7 cellular contexts compared by ENCODE assay signal in the genomic region with DNA sequence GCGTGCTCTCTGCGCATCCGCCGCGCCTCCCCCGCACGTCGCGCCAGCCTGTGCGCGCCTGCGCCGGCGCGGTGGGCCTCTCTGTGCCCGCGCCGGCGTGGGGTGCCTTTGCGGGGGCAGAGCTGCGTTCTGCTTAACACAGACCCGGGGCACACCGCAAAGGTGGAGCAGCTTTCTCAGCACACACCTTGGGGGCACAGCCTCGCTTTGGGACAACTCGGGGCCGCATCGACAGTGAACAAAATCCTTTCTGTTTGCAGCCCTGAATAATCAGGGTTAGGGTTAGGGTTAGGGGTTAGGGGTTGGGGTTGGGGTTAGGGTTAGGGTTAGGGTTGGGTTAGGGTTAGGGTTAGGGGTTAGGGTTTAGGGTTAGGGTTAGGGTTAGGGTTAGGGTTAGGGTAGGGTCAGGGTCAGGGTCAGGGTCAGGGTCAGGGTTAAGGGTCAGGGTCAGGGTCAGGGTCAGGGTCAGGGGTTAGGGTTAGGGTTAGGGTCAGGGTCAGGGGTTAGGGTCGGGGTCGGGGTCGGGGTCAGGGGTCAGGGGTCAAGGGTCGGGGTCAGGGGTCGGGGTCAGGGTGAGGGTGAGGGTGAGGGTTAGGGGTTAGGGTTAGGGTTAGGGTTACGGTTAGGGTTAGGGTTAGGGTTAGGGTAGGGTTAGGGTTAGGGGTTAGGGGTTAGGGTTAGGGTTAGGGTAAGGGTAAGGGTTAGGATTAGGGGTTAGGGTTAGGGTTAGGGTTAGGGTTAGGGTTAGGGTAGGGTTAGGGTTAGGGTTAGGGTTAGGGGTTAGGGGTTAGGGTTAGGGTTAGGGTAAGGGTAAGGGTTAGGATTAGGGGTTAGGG. TPM values are rescaled to one million over a fixed set of nuclear protein-coding genes. Genes with fewer than 3 reads are reported as not detected.
DNase-seq lines count a peak whose midpoint lies in the region; ATAC-seq, FAIRE-seq and TF ChIP-seq lines count a peak whose summit lies in the region.
"Not testable (repeated sequence)": the region's sequence is repeated elsewhere in the genome, so short reads cannot be mapped to it uniquely, and the experiment has no call there.

No MANE protein-coding gene starts in this region.

- not testable (repeated sequence) for H3K27me3 ChIP-seq in Panc1 (ENCODE audit: control insufficient read depth, insufficient read depth, low read length); GM12878 (replicated peaks in 1 of 2; ENCODE audit: control insufficient read depth in 2 of 2, insufficient read depth in 2 of 2, low read length in 1 of 2); H1 (replicated peaks in 1 of 4; ENCODE audit: control insufficient read depth in 3 of 4, extremely low read depth in 1 of 4, insufficient read depth in 3 of 4, low read length in 3 of 4); heart right ventricle; liver (ENCODE audit: control insufficient read depth in 4 of 4, insufficient read depth in 4 of 4, low read length in 3 of 4)

- intact Hi-C loops in Panc1 (cut with micrococcal nuclease; ENCODE audit: unreplicated experiment); GM12878 (cut with micrococcal nuclease; ENCODE audit: unreplicated experiment); heart right ventricle (cut with DNase I): not testable (repeated sequence)

- not testable (repeated sequence) for H3K9me3 ChIP-seq in Panc1 (ENCODE audit: control insufficient read depth, insufficient read depth, low read depth, low read length); GM12878 (replicated peaks; ENCODE audit: control insufficient read depth, insufficient read depth, low read length); heart right ventricle; liver (ENCODE audit: control insufficient read depth in 4 of 4, low read length in 3 of 4)
- peaks cover 25 to 40% of the 10 kb centered on the region in 2 experiments for H3K9me3 ChIP-seq in H1 (ENCODE audit: insufficient read depth in 2 of 2, low read depth in 1 of 2, low read length in 1 of 2)

- RAD21 ChIA-PET in GM12878 (lab: Charles Lee; ENCODE audit: unreplicated experiment) = interaction anchor here (0.9 to 1.6 kb wide), 2 partner anchors 34 to 46 kb away, joined by 3 to 5 read pairs; no protein-coding TSS in a partner anchor

- WGBS in GM12878 (ENCODE audit: insufficient coverage, insufficient replicate concordance, low lambda C conversion rate, missing lambda C conversion rate) = 94% methylated on average over 24 of the region's 33 CpGs
- 100% methylated on average over 1 to 5 of the region's 33 CpGs for WGBS in H1 (ENCODE audit: extremely low coverage in 1 of 2, insufficient coverage in 1 of 2, insufficient read length in 1 of 2, insufficient replicate concordance in 2 of 2, low coverage in 1 of 2, low lambda C conversion rate in 2 of 2, missing lambda C conversion rate in 1 of 2), 2 experiments
- 96% methylated on average over 27 to 33 of the region's 33 CpGs for WGBS in heart right ventricle, 2 donors
- WGBS in liver = 90% methylated on average over 33 of the region's 33 CpGs

- H4K8ac ChIP-seq in H1 (ENCODE audit: extremely low read depth, insufficient read depth, low read length) = peak overlapping the region; percentile 91; the same call in 1 of the 2 replicates

- in situ Hi-C loops in Panc1 (cut with HindIII; ENCODE audit: low pct_unique_long_range_greater_than_20kb, low sequenced_read_pairs); GM12878 (cut with MboI): not testable (repeated sequence)

- not testable (repeated sequence) for H4K20me1 ChIP-seq in GM12878 (ENCODE audit: control insufficient read depth, insufficient read depth); H1 (replicated peaks in 1 of 2; ENCODE audit: control insufficient read depth in 1 of 2, insufficient read depth in 2 of 2, low read length in 2 of 2)

- TF ChIP-seq POLR2A in GM12892 (IDR thresholded peaks at IDR 0.05; ENCODE audit: low read depth, low read length); NB4 (IDR thresholded peaks at IDR 0.05; ENCODE audit: extremely low read depth, insufficient read length); GM12878 (IDR thresholded peaks at IDR 0.05; ENCODE audit: low read depth, low read length); H1 (IDR thresholded peaks at IDR 0.05; ENCODE audit: control extremely low read depth in 1 of 2, low read depth in 2 of 2, low read length in 2 of 2): not testable (repeated sequence)

- H2BK5ac ChIP-seq in H1 (ENCODE audit: low read depth, low read length) = not testable (repeated sequence)

- not testable (repeated sequence) for TF ChIP-seq CTCF in NB4 (IDR thresholded peaks at IDR 0.05; ENCODE audit: low read depth, low read length); Panc1 (IDR thresholded peaks at IDR 0.05); GM12878 (IDR thresholded peaks at IDR 0.05 in 2 of 3, conservative IDR thresholded peaks at IDR 0.05 in 1 of 3; ENCODE audit: control insufficient read depth in 2 of 3, extremely low read depth in 1 of 3, insufficient read depth in 1 of 3, low read depth in 3 of 3, low read length in 3 of 3); H1 (IDR thresholded peaks at IDR 0.05; ENCODE audit: control extremely low read depth in 1 of 3, insufficient read depth in 1 of 3, low read depth in 1 of 3, low read length in 3 of 3); heart right ventricle (IDR thresholded peaks at IDR 0.05); liver (IDR thresholded peaks at IDR 0.05; ENCODE audit: low read depth, low read length, missing input control)

- H3K23ac ChIP-seq in H1 (ENCODE audit: insufficient read length) = not testable (repeated sequence)

- H3K18ac ChIP-seq in H1 (ENCODE audit: extremely low read depth, low read length) = not testable (repeated sequence)

- POLR2A ChIA-PET in Panc1 (lab: Charles Lee); GM12878 (lab: Charles Lee); H1 (lab: Charles Lee; ENCODE audit: partially characterized antibody): not testable (repeated sequence)

- not testable (repeated sequence) for H2AK5ac ChIP-seq in H1 (ENCODE audit: low read depth, low read length)

- not testable (repeated sequence) for H3K4me3 ChIP-seq in NB4 (ENCODE audit: low read depth, low read length); Panc1 (ENCODE audit: low read depth in 2 of 2, low read length in 2 of 2); GM12878; H1 (ENCODE audit: extremely low read depth in 1 of 4, insufficient read depth in 2 of 4, low read depth in 3 of 4, low read length in 4 of 4); heart right ventricle; liver (ENCODE audit: low read depth in 1 of 3, low read length in 3 of 3)

- H3K4me2 ChIP-seq in GM12878 (ENCODE audit: control insufficient read depth, insufficient read depth); H1 (ENCODE audit: insufficient read depth in 1 of 2, low read depth in 2 of 2, low read length in 2 of 2): not testable (repeated sequence)

- not testable (repeated sequence) for BruUV-seq in Panc1 (replicated peaks; lab: Mats Ljungman, UMichigan); GM12878 (replicated peaks; lab: Mats Ljungman, UMichigan)

- SMC1A ChIA-PET in GM12878 (lab: Charles Lee; ENCODE audit: uncharacterized antibody, unreplicated experiment) = interaction anchor here (0.7 to 1.4 kb wide), 3 partner anchors 25 to 63 kb away, joined by 3 read pairs; no protein-coding TSS in a partner anchor

- not testable (repeated sequence) for H4K5ac ChIP-seq in H1 (ENCODE audit: insufficient read length, low read depth, low read length)

- not testable (repeated sequence) for H2BK15ac ChIP-seq in H1 (ENCODE audit: low read length)

- H3K4me1 ChIP-seq in Panc1 (ENCODE audit: control insufficient read depth, insufficient read depth, low read length); GM12878 (ENCODE audit: control insufficient read depth, insufficient read depth, low read length); H1 (replicated peaks in 1 of 4; ENCODE audit: control insufficient read depth in 3 of 4, insufficient read depth in 4 of 4, low read length in 3 of 4); heart right ventricle; liver (ENCODE audit: control insufficient read depth in 4 of 4, insufficient read depth in 4 of 4, low read length in 3 of 4): not testable (repeated sequence)

- not testable (repeated sequence) for H3K56ac ChIP-seq in H1 (replicated peaks; ENCODE audit: insufficient read length, low read depth, low read length)

- not testable (repeated sequence) for TF ChIP-seq RAD21 in GM12878 (IDR thresholded peaks at IDR 0.05; ENCODE audit: insufficient read depth, low read depth, low read length); H1 (IDR thresholded peaks at IDR 0.05 in 1 of 2, conservative IDR thresholded peaks at IDR 0.05 in 1 of 2; ENCODE audit: low read depth in 2 of 2, low read length in 2 of 2); liver (IDR thresholded peaks at IDR 0.05)

- H2AFZ ChIP-seq in GM12878 (ENCODE audit: control insufficient read depth, low read depth, low read length); H1 (ENCODE audit: low read length): not testable (repeated sequence)

- FAIRE-seq in GM12892 (lab: Jason Lieb, UNC) = peak; percentile 74
- FAIRE-seq in GM12878 (lab: Jason Lieb, UNC) = peak; percentile 94
- not testable (repeated sequence) for FAIRE-seq in H1 (lab: Jason Lieb, UNC)

- H3K36me3 ChIP-seq in Panc1 (ENCODE audit: control insufficient read depth, insufficient read depth, low read length); GM12878 (ENCODE audit: control insufficient read depth in 2 of 2, insufficient read depth in 2 of 2, low read length in 1 of 2); H1 (ENCODE audit: control insufficient read depth in 2 of 4, insufficient read depth in 4 of 4, low read length in 3 of 4); heart right ventricle; liver (ENCODE audit: control insufficient read depth in 4 of 4, insufficient read depth in 3 of 4, low read depth in 1 of 4, low read length in 3 of 4): not testable (repeated sequence)

- not testable (repeated sequence) for H3K9ac ChIP-seq in GM12878 (ENCODE audit: control insufficient read depth, insufficient read depth, low read length); H1 (replicated peaks in 1 of 4; ENCODE audit: extremely low read depth in 1 of 4, low read depth in 3 of 4, low read length in 3 of 4); liver (ENCODE audit: low read depth in 1 of 2, low read length in 2 of 2)

- not testable (repeated sequence) for H3K14ac ChIP-seq in H1 (ENCODE audit: insufficient read length)

- not testable (repeated sequence) for H2BK120ac ChIP-seq in H1 (replicated peaks; ENCODE audit: low read depth, low read length)

- ATAC-seq in Panc1 (0 out of 2 replicates have a peak, but pooled peaks have one; percentile 17), heart right ventricle (peak in 6 of 8 donors; percentile 12 to 63 (median 34))
- ATAC-seq in GM12878 = not testable (repeated sequence)

- not testable (repeated sequence) for H4K91ac ChIP-seq in H1 (replicated peaks; ENCODE audit: insufficient read length, low read length)

- not testable (repeated sequence) for H3K4ac ChIP-seq in H1 (replicated peaks; ENCODE audit: insufficient read length, low read depth, low read length)

- CTCF ChIA-PET in Panc1 (lab: Charles Lee) = not testable (repeated sequence)
- CTCF ChIA-PET in GM12878 (lab: Yijun Ruan, JAX) = interaction anchor here (0.7 to 4.9 kb wide), 16 partner anchors 10 to 527 kb away, joined by 3 to 99 read pairs (median 5); partner anchors contain the start of genes NPBWR2 and PCMTD2
- CTCF ChIA-PET in H1 (lab: Charles Lee; ENCODE audit: partially characterized antibody) = interaction anchor here (0.6 to 1.5 kb wide), 4 partner anchors 32 to 270 kb away, joined by 3 to 5 read pairs (median 4); no protein-coding TSS in a partner anchor

- not testable (repeated sequence) for H3K27ac ChIP-seq in Panc1 (ENCODE audit: low read length); GM12878 (ENCODE audit: control insufficient read depth, insufficient read depth); H1 (ENCODE audit: low read depth, low read length); heart right ventricle; liver (ENCODE audit: low read depth in 1 of 2, low read length in 2 of 2)

- not testable (repeated sequence) for H3K79me2 ChIP-seq in GM12878 (ENCODE audit: control insufficient read depth, insufficient read depth, low read length); H1 (ENCODE audit: control insufficient read depth in 1 of 2, insufficient read depth in 2 of 2, low read length in 2 of 2)

- not testable (repeated sequence) for DNase-seq in GM12892 (ENCODE audit: insufficient read length); Panc1 (ENCODE audit: low read depth, low spot score); GM12878 (ENCODE audit: low read depth, low spot score); H1 (ENCODE audit: low read depth in 1 of 2, low spot score in 2 of 2); heart right ventricle
- DNase-seq in NB4 (ENCODE audit: low read depth) = peak; percentile 25

- H3K79me1 ChIP-seq in H1 (ENCODE audit: low read depth, low read length) = not testable (repeated sequence)

- not testable (repeated sequence) for TF ChIP-seq EP300 in GM12878 (IDR thresholded peaks at IDR 0.05; ENCODE audit: borderline replicate concordance in 1 of 2, control insufficient read depth in 1 of 2, low read depth in 2 of 2, low read length in 2 of 2); H1 (IDR thresholded peaks at IDR 0.05; ENCODE audit: borderline replicate concordance in 1 of 2, low read depth in 2 of 2, low read length in 2 of 2)

- H2BK20ac ChIP-seq in H1 (ENCODE audit: low read length) = not testable (repeated sequence)

- not testable (repeated sequence) for H2BK12ac ChIP-seq in H1 (ENCODE audit: low read depth, low read length)

- peaks cover 10% of the 10 kb centered on the region; the same call in 1 of the 2 replicates for H3K23me2 ChIP-seq in H1 (ENCODE audit: low read depth, low read length)

RNA-seq across cellular contexts. Expression of gene PCMTD2, which starts 31.1 kb away (rescaled TPM):
- polyA plus RNA-seq in GM12892 (2012; ENCODE audit: missing spikeins) = 21.5 TPM
- total RNA-seq in Panc1 (2021; ENCODE audit: unreplicated experiment) = 35.0 TPM
- 23.5 TPM for polyA plus RNA-seq in Panc1 (2012; ENCODE audit: insufficient read length)
- total RNA-seq in GM12878 (2013; cell fraction: nucleolus; rRNA removed) = 67.7 and 69.6 TPM in 2 replicates
- total RNA-seq in GM12878 (2014; rRNA removed) = 18.2 and 19.3 TPM in 2 replicates
- total RNA-seq in GM12878 (2014; rRNA removed; fragmentation: Illumina TruSeq; extraction: Trizol) = 14.8 and 16.8 TPM in 2 replicates
- total RNA-seq in GM12878 (2021) = 23.4 and 26.9 TPM in 2 replicates
- polyA plus RNA-seq in GM12878 (2011; ENCODE audit: low read depth) = 10.9 TPM
- polyA plus RNA-seq in GM12878 (2011; rRNA removed) = 36.8 and 53.4 TPM in 2 replicates
- 23.2 and 23.8 TPM in 2 replicates for polyA plus RNA-seq in GM12878 (2011; cell fraction: cytosol; rRNA removed)
- polyA plus RNA-seq in GM12878 (2011; cell fraction: nucleus; rRNA removed) = 32.1 and 32.6 TPM in 2 replicates
- polyA plus RNA-seq in GM12878 (2012) = 17.7 and 21.4 TPM in 2 replicates
- 26.9 and 32.7 TPM in 2 replicates for polyA plus RNA-seq in GM12878 (2014; fragmentation: Illumina TruSeq; extraction: Trizol)
- polyA plus RNA-seq in GM12878 (2014; fragmentation: Nextera tagmentation; extraction: Ambion mirVana) = 10 to 100 TPM in 1 of 2 experiments, 1 to 10 TPM in 1; 6.8 to 12.6 TPM
- 25.3 and 33.5 TPM in 2 replicates for polyA plus RNA-seq in GM12878 (2014; rRNA removed)
- polyA plus RNA-seq in GM12878 (2016; fragmentation: Nextera tagmentation; extraction: Ambion mirVana) = 10 to 100 TPM; 13.3 to 13.6 TPM
- 19.8 and 23.6 TPM in 2 replicates for polyA minus RNA-seq in GM12878 (2011; rRNA and poly(A)+ RNA removed)
- polyA minus RNA-seq in GM12878 (2011; cell fraction: cytosol; rRNA and poly(A)+ RNA removed) = 11.9 and 13.5 TPM in 2 replicates
- polyA minus RNA-seq in GM12878 (2011; cell fraction: nucleus; rRNA and poly(A)+ RNA removed) = 9.2 and 14.6 TPM in 2 replicates
- total RNA-seq in H1 (2021; fragmentation: NEBNext Ultra II Directional; extraction: Animal tissue kit (Norgen Biotek cat#: 25700)) = 55.1 and 57.8 TPM in 2 replicates
- 21.4 and 24.6 TPM in 2 replicates for polyA plus RNA-seq in H1 (2011; rRNA removed)
- 44.6 TPM for polyA plus RNA-seq in H1 (2011; cell fraction: cytosol; rRNA removed)
- polyA plus RNA-seq in H1 (2011; cell fraction: nucleus; rRNA removed) = 23.3 TPM
- 39.3 to 55.1 TPM (median 48.2 TPM) in 4 replicates for polyA plus RNA-seq in H1 (2012, experiment 1 of 2)
- 3.9 TPM for polyA plus RNA-seq in H1 (2012, experiment 2 of 2)
- polyA plus RNA-seq in H1 (2013, experiment 1 of 2) = 28.9 TPM
- 28.7 TPM for polyA plus RNA-seq in H1 (2013, experiment 2 of 2)
- 33.6 and 34.0 TPM in 2 replicates for polyA minus RNA-seq in H1 (2011; rRNA and poly(A)+ RNA removed)
- polyA minus RNA-seq in H1 (2011; cell fraction: cytosol; rRNA and poly(A)+ RNA removed) = 25.6 TPM
- polyA minus RNA-seq in H1 (2011; cell fraction: nucleus; rRNA and poly(A)+ RNA removed) = 23.9 TPM
- total RNA-seq in heart right ventricle = 10 to 100 TPM; 56.2 to 83.5 (median 69.4) TPM
- polyA plus RNA-seq in heart right ventricle = 10 to 100 TPM; 11.7 to 68.4 TPM
- total RNA-seq in liver = 10 to 100 TPM; 37.2 to 74.4 TPM
- 10 to 100 TPM; 12.7 to 13.6 TPM for polyA plus RNA-seq in liver
